In the genomic region with DNA sequence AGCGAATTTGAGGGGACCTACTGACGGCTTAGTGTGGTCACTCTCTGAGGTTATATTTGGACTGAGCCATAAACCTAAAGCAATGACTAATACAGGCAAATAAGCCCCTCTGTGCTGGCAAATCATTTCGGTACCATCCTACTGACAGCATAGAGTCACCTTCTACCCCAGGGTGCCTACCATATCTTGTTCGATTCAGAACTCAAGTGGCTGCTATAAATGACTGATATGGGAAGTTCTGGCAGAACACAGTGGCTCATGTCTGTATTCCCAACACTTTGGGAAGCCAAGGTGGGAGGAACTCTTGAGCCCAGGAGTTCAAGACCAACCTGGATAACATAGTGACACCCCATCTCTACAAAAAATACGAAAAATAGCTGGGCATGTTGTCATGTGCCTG, we compare ENCODE assay signal across 34 cellular contexts.
"Had no signal": no experiment of that assay in that cellular context is flagged by ENCODE, and none has a peak within 500 bp of the region (broad histone marks: within the 10 kb centered on the region; RNA-seq: fewer than 3 reads in every experiment).

No MANE protein-coding gene starts in this region.

- H3K4me3 ChIP-seq: ovary, psoas muscle, right lobe of liver, sigmoid colon, skin epidermis, smooth muscle cell, spleen, suprapubic skin, testis, tibial artery, transverse colon, upper lobe of left lung, vagina had no signal

- H3K27ac Mint-ChIP-seq: naive thymus-derived CD4-positive, alpha-beta T cell; natural killer cell; nephron; stimulated activated memory B cell treated with anti-CD40 and anti-IgM and Interleukin-4, amounts not matched to agents 10 μg/mL and 1 μg/mL and 100 μg/mL, for 72 hours; stimulated activated naive CD8-positive, alpha-beta T cell treated with anti-CD3 and anti-CD28 coated beads, Interleukin-15, amount 100 ng/mL, for 72 hours had no signal

- H3K27me3 ChIP-seq: neutrophil, ovary, right lobe of liver, sigmoid colon, suprapubic skin, testis, tibial artery, transverse colon, upper lobe of left lung, vagina had no signal

- H3K4me1 ChIP-seq: parathyroid adenoma, psoas muscle, right lobe of liver, sigmoid colon, spleen, suprapubic skin, testis, tibial artery, transverse colon, upper lobe of left lung, vagina had no signal

- H3K4me1 Mint-ChIP-seq: neural crest cell; stimulated activated memory B cell treated with anti-CD40 and anti-IgM and Interleukin-4, amounts not matched to agents 10 μg/mL and 1 μg/mL and 100 μg/mL, for 72 hours; stimulated activated naive CD8-positive, alpha-beta T cell treated with anti-CD3 and anti-CD28 coated beads, Interleukin-15, amount 100 ng/mL, for 72 hours had no signal

- H3K27ac ChIP-seq: neutrophil, ovary, parathyroid adenoma, psoas muscle, right lobe of liver, sigmoid colon, skin epidermis, spleen, suprapubic skin, testis, tibial artery, transverse colon, upper lobe of left lung, vagina had no signal

- DNase-seq: naive thymus-derived CD4-positive, alpha-beta T cell; natural killer cell; nucleus accumbens; ovary; posterior cingulate gyrus; psoas muscle; right cardiac atrium; right lobe of liver; sigmoid colon; spleen; stimulated activated CD4-positive, alpha-beta T cell treated with anti-CD3 and anti-CD28 coated beads, Interleukin-12 subunit alpha, Interleukin-12 subunit beta, amount 100 ng/mL, for 4 hours; stimulated activated CD4-positive, alpha-beta T cell treated with anti-CD3 and anti-CD28 coated beads, Interleukin-1b, Interleukin-23, amount 100 ng/mL, for 48 hours; stimulated activated CD4-positive, alpha-beta T cell treated with anti-CD3 and anti-CD28 coated beads, Interleukin-4, amount 100 ng/mL, for 1 hour; stimulated activated CD4-positive, alpha-beta T cell treated with anti-CD3 and anti-CD28 coated beads, Interleukin-4, amount 100 ng/mL, for 4 hours; stimulated activated CD8-positive, alpha-beta memory T cell treated with anti-CD3 and anti-CD28 coated beads, Interleukin-4, amount 100 ng/mL, for 48 hours; stimulated activated naive CD4-positive, alpha-beta T cell; stimulated activated naive CD8-positive, alpha-beta T cell treated with anti-CD3 and anti-CD28 coated beads, Interleukin-15, amount 100 ng/mL, for 72 hours; stimulated activated naive CD8-positive, alpha-beta T cell treated with anti-CD3 and anti-CD28 coated beads, Interleukin-15, Interleukin-2, amounts not matched to agents 100 U/mL and 50 U/mL, for 24 hours; substantia nigra; tibial artery; transverse colon; upper lobe of left lung had no signal

- H3K27me3 Mint-ChIP-seq: naive thymus-derived CD4-positive, alpha-beta T cell; progenitor cell of endocrine pancreas; stimulated activated memory B cell treated with anti-CD40 and anti-IgM and Interleukin-4, amounts not matched to agents 10 μg/mL and 1 μg/mL and 100 μg/mL, for 72 hours; stimulated activated naive CD8-positive, alpha-beta T cell treated with anti-CD3 and anti-CD28 coated beads, Interleukin-15, amount 100 ng/mL, for 72 hours had no signal

- H3K36me3 ChIP-seq: neutrophil, ovary, right lobe of liver, sigmoid colon, spleen, suprapubic skin, tibial artery, transverse colon, upper lobe of left lung, vagina had no signal

- H3K9ac ChIP-seq: parathyroid adenoma had no signal

- H3K4me3 Mint-ChIP-seq: naive thymus-derived CD4-positive, alpha-beta T cell; natural killer cell; nephron; neural crest cell; stimulated activated memory B cell treated with anti-CD40 and anti-IgM and Interleukin-4, amounts not matched to agents 10 μg/mL and 1 μg/mL and 100 μg/mL, for 72 hours; stimulated activated naive CD8-positive, alpha-beta T cell treated with anti-CD3 and anti-CD28 coated beads, Interleukin-15, amount 100 ng/mL, for 72 hours had no signal

- H3K79me2 ChIP-seq: parathyroid adenoma had no signal

- H3K9me3 ChIP-seq: neutrophil, ovary, psoas muscle, right lobe of liver, sigmoid colon, suprapubic skin, testis, tibial artery, transverse colon, upper lobe of left lung, vagina had no signal

- FAIRE-seq: urothelium cell line had no signal

- H3K4me2 ChIP-seq: smooth muscle cell had no signal

- H2AFZ ChIP-seq: parathyroid adenoma had no signal

- H3K9me3 Mint-ChIP-seq: naive thymus-derived CD4-positive, alpha-beta T cell; natural killer cell; nephron; neural crest cell; stimulated activated memory B cell treated with anti-CD40 and anti-IgM and Interleukin-4, amounts not matched to agents 10 μg/mL and 1 μg/mL and 100 μg/mL, for 72 hours; stimulated activated naive CD8-positive, alpha-beta T cell treated with anti-CD3 and anti-CD28 coated beads, Interleukin-15, amount 100 ng/mL, for 72 hours had no signal

- H3K36me3 Mint-ChIP-seq: naive thymus-derived CD4-positive, alpha-beta T cell; natural killer cell; stimulated activated memory B cell treated with anti-CD40 and anti-IgM and Interleukin-4, amounts not matched to agents 10 μg/mL and 1 μg/mL and 100 μg/mL, for 72 hours had no signal
